24 cellular contexts compared by ENCODE assay signal in genomic region chr3:72428803-72429202, GRCh38. TPM values are rescaled to one million over a fixed set of nuclear protein-coding genes. Genes with fewer than 3 reads are reported as not detected.
DNase-seq lines count a peak whose midpoint lies in the region; ATAC-seq and TF ChIP-seq lines count a peak whose summit lies in the region.
"Had no signal": no experiment of that assay in that cellular context is flagged by ENCODE, and none has a peak within 500 bp of the region (broad histone marks: within the 10 kb centered on the region; RNA-seq: fewer than 3 reads in every experiment).

No MANE protein-coding gene starts in this region.

- peak overlapping the region; percentile 55 for H3K27ac Mint-ChIP-seq in activated CD4-positive, alpha-beta T cell treated with anti-CD3 and anti-CD28 coated beads, Interleukin-2, amount 10 ng/mL, durations not matched to agents 24 days and 14 days
- H3K27ac Mint-ChIP-seq in CD4-positive, alpha-beta T cell = no peak overlapping the region
- H3K27ac Mint-ChIP-seq in activated T-helper 1 cell treated with anti-CD3 and anti-CD28 coated beads, Interleukin-12 subunit alpha, Interleukin-12 subunit beta, Interleukin-2, Interleukin-4 antibody, amounts not matched to agents 30 ng/mL and 10 ng/mL and 1 ng/mL, durations not matched to agents 14 hours and 24 hours and 36 hours = peak overlapping the region; percentile 16
- H3K27ac Mint-ChIP-seq in natural killer cell treated with Interleukin-12 subunit alpha and Interleukin-12 subunit beta and Interleukin-15 and Interleukin-18, amount 100 ng/mL, for 72 hours = peak overlapping the region in 1 of 2 donors; percentile 26
- no peak overlapping the region for H3K27ac Mint-ChIP-seq in mesothelial cell of epicardium
- H3K27ac Mint-ChIP-seq: nephron had no signal

- no peak for ATAC-seq in CD4-positive, alpha-beta T cell (ENCODE audit: poor library complexity)
- ATAC-seq in natural killer cell treated with Interleukin-12 subunit alpha and Interleukin-12 subunit beta and Interleukin-15 and Interleukin-18, amount 100 ng/mL, for 72 hours = no peak
- ATAC-seq in left colon = no peak
- ATAC-seq: gastrocnemius medialis, PC-3 had no signal

- intact Hi-C loops in activated CD4-positive, alpha-beta T cell treated with anti-CD3 and anti-CD28 coated beads, Interleukin-2, amount 10 ng/mL, durations not matched to agents 24 days and 14 days (cut with micrococcal nuclease) = loop anchor here (5.0 kb wide), 8 partner anchors 108 to 707 kb away; no protein-coding TSS in a partner anchor
- intact Hi-C loops in CD4-positive, alpha-beta T cell (cut with DNase I, micrococcal nuclease) = loop anchor here in 1 of 2 experiments (5.0 kb wide), 1 partner anchor 37 kb away; no protein-coding TSS in a partner anchor
- intact Hi-C loops in activated T-helper 1 cell treated with anti-CD3 and anti-CD28 coated beads, Interleukin-12 subunit alpha, Interleukin-12 subunit beta, Interleukin-2, Interleukin-4 antibody, amounts not matched to agents 30 ng/mL and 10 ng/mL and 1 ng/mL, durations not matched to agents 14 hours and 24 hours and 36 hours (cut with micrococcal nuclease) = loop anchor here (5.0 kb wide), 7 partner anchors 167 to 707 kb away; no protein-coding TSS in a partner anchor
- intact Hi-C loops in left colon (cut with DNase I, micrococcal nuclease) = no loop called here

- peaks cover 64% of the 10 kb centered on the region for H3K4me1 Mint-ChIP-seq in activated CD4-positive, alpha-beta T cell treated with anti-CD3 and anti-CD28 coated beads, Interleukin-2, amount 10 ng/mL, durations not matched to agents 24 days and 14 days
- H3K4me1 Mint-ChIP-seq in CD4-positive, alpha-beta T cell (ENCODE audit: low read depth) = peaks cover 90% of the 10 kb centered on the region
- H3K4me1 Mint-ChIP-seq in activated T-helper 1 cell treated with anti-CD3 and anti-CD28 coated beads, Interleukin-12 subunit alpha, Interleukin-12 subunit beta, Interleukin-2, Interleukin-4 antibody, amounts not matched to agents 30 ng/mL and 10 ng/mL and 1 ng/mL, durations not matched to agents 14 hours and 24 hours and 36 hours (ENCODE audit: low read depth) = peaks cover 65% of the 10 kb centered on the region
- H3K4me1 Mint-ChIP-seq in natural killer cell treated with Interleukin-12 subunit alpha and Interleukin-12 subunit beta and Interleukin-15 and Interleukin-18, amount 100 ng/mL, for 72 hours (ENCODE audit: low read depth in 2 of 2) = peaks cover 60 to 75% of the 10 kb centered on the region in 2 donors
- peaks cover 39% of the 10 kb centered on the region for H3K4me1 Mint-ChIP-seq in mesothelial cell of epicardium

- no peak for TF ChIP-seq CTCF in CD4-positive, alpha-beta T cell (IDR thresholded peaks at IDR 0.05)
- TF ChIP-seq CTCF in mesothelial cell of epicardium (IDR thresholded peaks at IDR 0.05; ENCODE audit: unreplicated experiment) = no peak

- POLR2A ChIA-PET in CD4-positive, alpha-beta T cell (lab: Charles Lee) = no interaction called here

- CTCF ChIA-PET in CD4-positive, alpha-beta T cell (lab: Charles Lee) = no interaction called here

- H3K9me3 Mint-ChIP-seq in activated CD4-positive, alpha-beta T cell treated with anti-CD3 and anti-CD28 coated beads, Interleukin-2, amount 10 ng/mL, durations not matched to agents 24 days and 14 days = no peaks in the 10 kb centered on the region
- no peaks in the 10 kb centered on the region for H3K9me3 Mint-ChIP-seq in CD4-positive, alpha-beta T cell
- no peaks in the 10 kb centered on the region for H3K9me3 Mint-ChIP-seq in activated T-helper 1 cell treated with anti-CD3 and anti-CD28 coated beads, Interleukin-12 subunit alpha, Interleukin-12 subunit beta, Interleukin-2, Interleukin-4 antibody, amounts not matched to agents 30 ng/mL and 10 ng/mL and 1 ng/mL, durations not matched to agents 14 hours and 24 hours and 36 hours
- H3K9me3 Mint-ChIP-seq in natural killer cell treated with Interleukin-12 subunit alpha and Interleukin-12 subunit beta and Interleukin-15 and Interleukin-18, amount 100 ng/mL, for 72 hours = no peaks in the 10 kb centered on the region
- H3K9me3 Mint-ChIP-seq in mesothelial cell of epicardium = no peaks in the 10 kb centered on the region
- H3K9me3 Mint-ChIP-seq: activated naive CD4-positive, alpha-beta T cell treated with anti-CD3 and anti-CD28 coated beads, Interleukin-2, amount 50 U/mL, for 24 hours; nephron had no signal

- H3K27me3 Mint-ChIP-seq in activated CD4-positive, alpha-beta T cell treated with anti-CD3 and anti-CD28 coated beads, Interleukin-2, amount 10 ng/mL, durations not matched to agents 24 days and 14 days = no peaks in the 10 kb centered on the region
- no peaks in the 10 kb centered on the region for H3K27me3 Mint-ChIP-seq in CD4-positive, alpha-beta T cell
- H3K27me3 Mint-ChIP-seq in activated T-helper 1 cell treated with anti-CD3 and anti-CD28 coated beads, Interleukin-12 subunit alpha, Interleukin-12 subunit beta, Interleukin-2, Interleukin-4 antibody, amounts not matched to agents 30 ng/mL and 10 ng/mL and 1 ng/mL, durations not matched to agents 14 hours and 24 hours and 36 hours (ENCODE audit: insufficient read depth) = no peaks in the 10 kb centered on the region
- H3K27me3 Mint-ChIP-seq in natural killer cell treated with Interleukin-12 subunit alpha and Interleukin-12 subunit beta and Interleukin-15 and Interleukin-18, amount 100 ng/mL, for 72 hours = no peaks in the 10 kb centered on the region
- no peaks in the 10 kb centered on the region for H3K27me3 Mint-ChIP-seq in mesothelial cell of epicardium (ENCODE audit: low read depth)
- H3K27me3 Mint-ChIP-seq: activated naive CD4-positive, alpha-beta T cell treated with anti-CD3 and anti-CD28 coated beads, Interleukin-2, amount 50 U/mL, for 24 hours had no signal

- peak overlapping the region; percentile 40 for H3K4me3 Mint-ChIP-seq in activated CD4-positive, alpha-beta T cell treated with anti-CD3 and anti-CD28 coated beads, Interleukin-2, amount 10 ng/mL, durations not matched to agents 24 days and 14 days
- H3K4me3 Mint-ChIP-seq in CD4-positive, alpha-beta T cell = peak overlapping the region; percentile 0
- H3K4me3 Mint-ChIP-seq in activated T-helper 1 cell treated with anti-CD3 and anti-CD28 coated beads, Interleukin-12 subunit alpha, Interleukin-12 subunit beta, Interleukin-2, Interleukin-4 antibody, amounts not matched to agents 30 ng/mL and 10 ng/mL and 1 ng/mL, durations not matched to agents 14 hours and 24 hours and 36 hours = peak overlapping the region; percentile 19
- H3K4me3 Mint-ChIP-seq in natural killer cell treated with Interleukin-12 subunit alpha and Interleukin-12 subunit beta and Interleukin-15 and Interleukin-18, amount 100 ng/mL, for 72 hours = peak overlapping the region; percentile 30
- H3K4me3 Mint-ChIP-seq in mesothelial cell of epicardium = no peak overlapping the region
- H3K4me3 Mint-ChIP-seq: nephron had no signal

- no peak for DNase-seq in activated CD4-positive, alpha-beta T cell treated with anti-CD3 and anti-CD28 coated beads, Interleukin-2, amount 10 ng/mL, durations not matched to agents 24 days and 14 days
- DNase-seq in activated CD4-positive, alpha-beta T cell treated with anti-CD3 and anti-CD28 coated beads, Interleukin-2, amount 50 U/mL, for 4 hours = no peak
- no peak for DNase-seq in CD4-positive, alpha-beta T cell
- no peak for DNase-seq in activated T-helper 1 cell treated with anti-CD3 and anti-CD28 coated beads, Interleukin-12 subunit alpha, Interleukin-12 subunit beta, Interleukin-2, Interleukin-4 antibody, amounts not matched to agents 30 ng/mL and 10 ng/mL and 1 ng/mL, durations not matched to agents 14 hours and 24 hours and 36 hours (ENCODE audit: low spot score)
- no peak for DNase-seq in natural killer cell treated with Interleukin-12 subunit alpha and Interleukin-12 subunit beta and Interleukin-15 and Interleukin-18, amount 100 ng/mL, for 72 hours (ENCODE audit: low spot score)
- DNase-seq in mesothelial cell of epicardium (ENCODE audit: low spot score in 2 of 2, unreplicated experiment in 2 of 2) (no peak), left colon (no peak), GM19238 (ENCODE audit: insufficient read length, low spot score) (no peak)
- DNase-seq: activated CD4-positive, alpha-beta T cell treated with anti-CD3 and anti-CD28 coated beads for 1 hour; aorta; effector CD4-positive, alpha-beta T cell; gastrocnemius medialis; kidney; NCI-H2081; NCI-H2227 treated with DMSO at 0.1 percent for 48 hours; NCI-H526; NK-92 treated with Interleukin-12 subunit alpha and Interleukin-12 subunit beta, amount 100 ng/mL, for 24 hours; PC-3; stimulated activated CD4-positive, alpha-beta T cell treated with anti-CD3 and anti-CD28 coated beads, Interleukin-4, amount 100 ng/mL, for 24 hours; testis; uterus had no signal

- H3K36me3 Mint-ChIP-seq in activated CD4-positive, alpha-beta T cell treated with anti-CD3 and anti-CD28 coated beads, Interleukin-2, amount 10 ng/mL, durations not matched to agents 24 days and 14 days (ENCODE audit: low read depth) = peaks cover 42% of the 10 kb centered on the region
- H3K36me3 Mint-ChIP-seq in CD4-positive, alpha-beta T cell (ENCODE audit: low read depth) = peaks cover 19% of the 10 kb centered on the region
- peaks cover 13% of the 10 kb centered on the region for H3K36me3 Mint-ChIP-seq in activated T-helper 1 cell treated with anti-CD3 and anti-CD28 coated beads, Interleukin-12 subunit alpha, Interleukin-12 subunit beta, Interleukin-2, Interleukin-4 antibody, amounts not matched to agents 30 ng/mL and 10 ng/mL and 1 ng/mL, durations not matched to agents 14 hours and 24 hours and 36 hours (ENCODE audit: low read depth)
- no peaks in the 10 kb centered on the region for H3K36me3 Mint-ChIP-seq in natural killer cell treated with Interleukin-12 subunit alpha and Interleukin-12 subunit beta and Interleukin-15 and Interleukin-18, amount 100 ng/mL, for 72 hours
- no peaks in the 10 kb centered on the region for H3K36me3 Mint-ChIP-seq in mesothelial cell of epicardium

- no peak overlapping the region for H3K27ac ChIP-seq in CD4-positive, alpha-beta T cell (ENCODE audit: low read depth, low read length)
- H3K27ac ChIP-seq: gastrocnemius medialis, SK-N-MC, testis, uterus had no signal

- no peaks in the 10 kb centered on the region for H3K27me3 ChIP-seq in CD4-positive, alpha-beta T cell (ENCODE audit: control insufficient read depth, insufficient read depth, low read length)
- H3K27me3 ChIP-seq: gastrocnemius medialis, testis, uterus had no signal

- no peaks in the 10 kb centered on the region for H3K9me3 ChIP-seq in CD4-positive, alpha-beta T cell (ENCODE audit: control insufficient read depth, low read length)
- H3K9me3 ChIP-seq: gastrocnemius medialis, testis, uterus had no signal

RNA-seq across cellular contexts. Expression of gene RYBP, which starts 17.6 kb away (rescaled TPM):
- total RNA-seq in activated CD4-positive, alpha-beta T cell treated with anti-CD3 and anti-CD28 coated beads, Interleukin-2, amount 10 ng/mL, durations not matched to agents 24 days and 14 days = 61.0 and 62.0 TPM in 2 replicates
- 10 to 100 TPM; 14.1 to 14.2 TPM for total RNA-seq in CD4-positive, alpha-beta T cell
- 62.5 and 64.0 TPM in 2 replicates for total RNA-seq in activated T-helper 1 cell treated with anti-CD3 and anti-CD28 coated beads, Interleukin-12 subunit alpha, Interleukin-12 subunit beta, Interleukin-2, Interleukin-4 antibody, amounts not matched to agents 30 ng/mL and 10 ng/mL and 1 ng/mL, durations not matched to agents 14 hours and 24 hours and 36 hours
- total RNA-seq in natural killer cell treated with Interleukin-12 subunit alpha and Interleukin-12 subunit beta and Interleukin-15 and Interleukin-18, amount 100 ng/mL, for 72 hours = 10 to 100 TPM; 12.9 to 18.3 TPM
- 27.5 to 28.4 TPM (median 27.8 TPM) in 3 replicates for total RNA-seq in mesothelial cell of epicardium
- 10 to 100 TPM; 14.4 to 19.1 TPM for total RNA-seq in left colon

Comparison
In these comparisons a context has a peak if more than half of its experiments do, and no peak if none do; other contexts are left out.
1. H3K27ac Mint-ChIP-seq: peak in activated CD4-positive, alpha-beta T cell treated with anti-CD3 and anti-CD28 coated beads, Interleukin-2, amount 10 ng/mL, durations not matched to agents 24 days and 14 days (single experiment) and activated T-helper 1 cell treated with anti-CD3 and anti-CD28 coated beads, Interleukin-12 subunit alpha, Interleukin-12 subunit beta, Interleukin-2, Interleukin-4 antibody, amounts not matched to agents 30 ng/mL and 10 ng/mL and 1 ng/mL, durations not matched to agents 14 hours and 24 hours and 36 hours (single experiment); none in CD4-positive, alpha-beta T cell (single experiment) and mesothelial cell of epicardium (single experiment).
2. intact Hi-C loops: an anchor here in activated CD4-positive, alpha-beta T cell treated with anti-CD3 and anti-CD28 coated beads, Interleukin-2, amount 10 ng/mL, durations not matched to agents 24 days and 14 days (5.0 kb wide) and activated T-helper 1 cell treated with anti-CD3 and anti-CD28 coated beads, Interleukin-12 subunit alpha, Interleukin-12 subunit beta, Interleukin-2, Interleukin-4 antibody, amounts not matched to agents 30 ng/mL and 10 ng/mL and 1 ng/mL, durations not matched to agents 14 hours and 24 hours and 36 hours (5.0 kb wide); none called in left colon.